Comparison of ENCODE assay signal across 29 cellular contexts in the genomic region with DNA sequence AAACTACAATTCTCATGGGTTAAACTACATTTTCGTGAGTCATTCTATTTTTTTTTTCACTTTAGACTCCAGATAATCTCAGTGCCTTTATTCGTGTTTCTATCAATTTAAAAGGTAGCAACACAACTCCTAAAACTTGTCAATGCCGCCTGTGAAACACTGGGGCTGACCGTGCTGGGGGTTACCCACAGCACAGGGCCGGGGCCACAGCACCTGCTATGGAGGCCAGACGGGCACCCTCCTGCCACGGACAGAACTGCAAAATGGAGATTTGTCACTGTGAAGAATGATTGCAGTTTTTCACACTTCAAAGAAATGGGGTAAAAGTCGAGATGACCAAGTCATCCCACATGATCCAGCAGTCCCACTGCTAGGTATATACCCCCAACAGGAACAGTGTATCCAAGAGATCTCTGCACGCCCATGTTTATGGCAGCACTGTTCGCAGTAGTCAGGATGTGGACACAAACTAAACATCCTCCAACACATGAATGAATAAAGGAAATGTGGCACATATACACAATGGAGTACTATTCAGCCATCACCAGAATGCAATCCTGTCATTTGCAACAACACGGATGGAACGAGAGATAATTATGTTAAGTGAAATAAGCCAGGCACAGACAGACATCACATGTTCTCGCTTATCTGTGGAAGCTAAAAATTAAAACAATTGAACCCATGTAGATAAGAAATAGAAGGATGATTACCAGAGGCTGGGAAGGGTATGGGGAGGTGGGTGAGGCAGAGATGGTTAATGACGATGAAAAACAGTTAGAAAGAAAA.
"Had no signal": no experiment of that assay in that cellular context is flagged by ENCODE, and none has a peak within 500 bp of the region (broad histone marks: within the 10 kb centered on the region; RNA-seq: fewer than 3 reads in every experiment).

No MANE protein-coding gene starts in this region.

- ATAC-seq: left colon; left lung; lower lobe of right lung; natural killer cell; right lobe of liver; stimulated activated memory B cell treated with anti-CD40 and anti-IgM and Interleukin-4, amounts not matched to agents 10 μg/mL and 1 μg/mL and 100 μg/mL, for 72 hours; stimulated activated naive CD8-positive, alpha-beta T cell treated with anti-CD3 and anti-CD28 coated beads, Interleukin-15, amount 100 ng/mL, for 72 hours; upper lobe of right lung had no signal

- H3K27me3 Mint-ChIP-seq: naive B cell; stimulated activated memory B cell treated with anti-CD40 and anti-IgM and Interleukin-4, amounts not matched to agents 10 μg/mL and 1 μg/mL and 100 μg/mL, for 72 hours had no signal

- DNase-seq: hippocampal formation; immature natural killer cell; kidney; left colon; left lung; lower lobe of right lung; mammary epithelial cell; mesenchymal stem cell; naive B cell; natural killer cell; nephron progenitor cell; ovary; right lobe of liver; stimulated activated CD4-positive, alpha-beta T cell treated with anti-CD3 and anti-CD28 coated beads, Interleukin-1b, Interleukin-23, amount 100 ng/mL, for 48 hours; stimulated activated CD4-positive, alpha-beta T cell treated with anti-CD3 and anti-CD28 coated beads, Interleukin-2, amount 100 ng/mL, for 48 hours; stimulated activated CD4-positive, alpha-beta T cell treated with anti-CD3 and anti-CD28 coated beads, Interleukin-4, amount 100 ng/mL, for 4 hours; stimulated activated CD8-positive, alpha-beta memory T cell treated with anti-CD3 and anti-CD28 coated beads, Interleukin-4, amount 100 ng/mL, for 48 hours; stimulated activated naive CD4-positive, alpha-beta T cell treated with Interleukin-2 at 50 U/mL for 16 hours; stimulated activated naive CD8-positive, alpha-beta T cell treated with anti-CD3 and anti-CD28 coated beads, Interleukin-15, amount 100 ng/mL, for 72 hours; substantia nigra; thyroid gland; transverse colon; upper lobe of right lung; uterus had no signal

- H3K27me3 ChIP-seq: ovary, right atrium auricular region, right lobe of liver, thyroid gland, transverse colon, uterus had no signal

- H3K36me3 Mint-ChIP-seq: mesothelial cell of epicardium; natural killer cell; stimulated activated memory B cell treated with anti-CD40 and anti-IgM and Interleukin-4, amounts not matched to agents 10 μg/mL and 1 μg/mL and 100 μg/mL, for 72 hours had no signal

- FAIRE-seq: islet of Langerhans, kidney had no signal

- H3K4me3 Mint-ChIP-seq: immature natural killer cell; mesothelial cell of epicardium; naive B cell; natural killer cell; nephron progenitor cell; stimulated activated memory B cell treated with anti-CD40 and anti-IgM and Interleukin-4, amounts not matched to agents 10 μg/mL and 1 μg/mL and 100 μg/mL, for 72 hours; stimulated activated naive CD8-positive, alpha-beta T cell treated with anti-CD3 and anti-CD28 coated beads, Interleukin-15, amount 100 ng/mL, for 72 hours had no signal

- H3K27ac ChIP-seq: left lung, lower lobe of right lung, ovary, right atrium auricular region, right lobe of liver, thyroid gland, transverse colon, upper lobe of right lung, uterus had no signal

- H3K4me2 ChIP-seq: smooth muscle cell had no signal

- H3K9me3 ChIP-seq: left lung, lower lobe of right lung, ovary, right atrium auricular region, right lobe of liver, thyroid gland, transverse colon, upper lobe of right lung, uterus had no signal

- H3K27ac Mint-ChIP-seq: immature natural killer cell; mesothelial cell of epicardium; naive B cell; nephron progenitor cell; stimulated activated memory B cell treated with anti-CD40 and anti-IgM and Interleukin-4, amounts not matched to agents 10 μg/mL and 1 μg/mL and 100 μg/mL, for 72 hours had no signal

- H3K9me3 Mint-ChIP-seq: immature natural killer cell; mesothelial cell of epicardium; natural killer cell; nephron progenitor cell; stimulated activated naive CD8-positive, alpha-beta T cell treated with anti-CD3 and anti-CD28 coated beads, Interleukin-15, amount 100 ng/mL, for 72 hours had no signal

- H3K4me1 Mint-ChIP-seq: immature natural killer cell; naive B cell; natural killer cell; stimulated activated memory B cell treated with anti-CD40 and anti-IgM and Interleukin-4, amounts not matched to agents 10 μg/mL and 1 μg/mL and 100 μg/mL, for 72 hours; stimulated activated naive CD8-positive, alpha-beta T cell treated with anti-CD3 and anti-CD28 coated beads, Interleukin-15, amount 100 ng/mL, for 72 hours had no signal

- H3K4me3 ChIP-seq: left lung, lower lobe of right lung, ovary, right atrium auricular region, right lobe of liver, smooth muscle cell, thyroid gland, transverse colon, upper lobe of right lung, uterus had no signal

- H3K36me3 ChIP-seq: left lung, lower lobe of right lung, ovary, right atrium auricular region, right lobe of liver, thyroid gland, transverse colon, upper lobe of right lung, uterus had no signal

- H3K4me1 ChIP-seq: left lung, lower lobe of right lung, right atrium auricular region, right lobe of liver, transverse colon, upper lobe of right lung, uterus had no signal
